In genomic region chr5:37932450-37932849, GRCh38 we compare ENCODE assay signal across 31 cellular contexts.
"Had no signal": no experiment of that assay in that cellular context is flagged by ENCODE, and none has a peak within 500 bp of the region (broad histone marks: within the 10 kb centered on the region; RNA-seq: fewer than 3 reads in every experiment).

No MANE protein-coding gene starts in this region.

- H3K9me3 ChIP-seq: gastrocnemius medialis had no signal

- H3K36me3 Mint-ChIP-seq: activated CD4-positive, alpha-beta memory T cell treated with anti-CD3 and anti-CD28 coated beads for 36 hours; activated CD8-positive, alpha-beta memory T cell treated with anti-CD3 and anti-CD28 coated beads, Interleukin-2, amount 10 ng/mL, durations not matched to agents 7 days and 5 days; activated naive CD4-positive, alpha-beta T cell treated with anti-CD3 and anti-CD28 coated beads, Interleukin-2, amount 10 ng/mL, durations not matched to agents 7 days and 5 days; activated naive CD4-positive, alpha-beta T cell treated with anti-CD3 and anti-CD28 coated beads, Interleukin-2, amount 50 U/mL, for 72 hours; activated naive CD8-positive, alpha-beta T cell treated with anti-CD3 and anti-CD28 coated beads, Interleukin-2, amount 10 ng/mL, durations not matched to agents 7 days and 5 days; brain had no signal

- H3K4me1 Mint-ChIP-seq: activated CD4-positive, alpha-beta T cell treated with anti-CD3 and anti-CD28 coated beads for 36 hours; activated CD4-positive, alpha-beta T cell treated with anti-CD3 and anti-CD28 coated beads, Interleukin-2, amount 10 ng/mL, durations not matched to agents 24 days and 14 days; activated CD8-positive, alpha-beta memory T cell treated with anti-CD3 and anti-CD28 coated beads, Interleukin-2, amount 10 ng/mL, durations not matched to agents 7 days and 5 days; activated naive CD4-positive, alpha-beta T cell treated with anti-CD3 and anti-CD28 coated beads, Interleukin-2, amount 10 ng/mL, durations not matched to agents 7 days and 5 days; activated naive CD8-positive, alpha-beta T cell treated with anti-CD3 and anti-CD28 coated beads, Interleukin-2, amount 10 ng/mL, durations not matched to agents 7 days and 5 days; brain; central memory CD8-positive, alpha-beta T cell had no signal

- H3K27ac Mint-ChIP-seq: activated CD4-positive, alpha-beta memory T cell treated with anti-CD3 and anti-CD28 coated beads for 36 hours; activated CD4-positive, alpha-beta T cell treated with anti-CD3 and anti-CD28 coated beads for 36 hours; activated CD4-positive, alpha-beta T cell treated with anti-CD3 and anti-CD28 coated beads, Interleukin-2, amount 10 ng/mL, durations not matched to agents 24 days and 14 days; activated CD8-positive, alpha-beta memory T cell treated with anti-CD3 and anti-CD28 coated beads, Interleukin-2, amount 10 ng/mL, durations not matched to agents 7 days and 5 days; activated CD8-positive, alpha-beta T cell treated with anti-CD3 and anti-CD28 coated beads, Interleukin-2, amount 10 ng/mL, durations not matched to agents 7 days and 5 days; activated naive CD4-positive, alpha-beta T cell treated with anti-CD3 and anti-CD28 coated beads, Interleukin-2, amount 10 ng/mL, durations not matched to agents 7 days and 5 days; activated naive CD4-positive, alpha-beta T cell treated with anti-CD3 and anti-CD28 coated beads, Interleukin-2, amount 50 U/mL, for 72 hours; activated naive CD8-positive, alpha-beta T cell treated with anti-CD3 and anti-CD28 coated beads, Interleukin-2, amount 10 ng/mL, durations not matched to agents 7 days and 5 days; activated T-helper 1 cell treated with anti-CD3 and anti-CD28 coated beads, Interleukin-12 subunit alpha, Interleukin-12 subunit beta, Interleukin-2, Interleukin-4 antibody, amounts not matched to agents 30 ng/mL and 10 ng/mL and 1 ng/mL, durations not matched to agents 14 hours and 24 hours and 36 hours; brain; dendritic cell treated with granulocyte-macrophage colony-stimulating factor and Interleukin-4, amounts not matched to agents 40 ng/mL and 50 ng/mL, for 4 days had no signal

- H3K27ac ChIP-seq: ascending aorta, breast epithelium, cardiac muscle cell, coronary artery, dorsolateral prefrontal cortex, esophagus muscularis mucosa, foreskin keratinocyte, gastrocnemius medialis had no signal

- H3K27me3 Mint-ChIP-seq: activated CD4-positive, alpha-beta memory T cell treated with anti-CD3 and anti-CD28 coated beads for 36 hours; activated CD4-positive, alpha-beta T cell treated with anti-CD3 and anti-CD28 coated beads, Interleukin-2, amount 10 ng/mL, durations not matched to agents 24 days and 14 days; activated naive CD4-positive, alpha-beta T cell treated with anti-CD3 and anti-CD28 coated beads, Interleukin-2, amount 10 ng/mL, durations not matched to agents 7 days and 5 days; brain had no signal

- H3K36me3 ChIP-seq: ascending aorta, breast epithelium, cardiac muscle cell, esophagus muscularis mucosa, gastrocnemius medialis had no signal

- H3K4me3 Mint-ChIP-seq: activated CD4-positive, alpha-beta memory T cell treated with anti-CD3 and anti-CD28 coated beads for 36 hours; activated CD4-positive, alpha-beta T cell treated with anti-CD3 and anti-CD28 coated beads for 36 hours; activated CD4-positive, alpha-beta T cell treated with anti-CD3 and anti-CD28 coated beads, Interleukin-2, amount 10 ng/mL, durations not matched to agents 24 days and 14 days; activated CD8-positive, alpha-beta memory T cell treated with anti-CD3 and anti-CD28 coated beads, Interleukin-2, amount 10 ng/mL, durations not matched to agents 7 days and 5 days; activated CD8-positive, alpha-beta T cell treated with anti-CD3 and anti-CD28 coated beads, Interleukin-2, amount 10 ng/mL, durations not matched to agents 7 days and 5 days; activated naive CD4-positive, alpha-beta T cell treated with anti-CD3 and anti-CD28 coated beads, Interleukin-2, amount 10 ng/mL, durations not matched to agents 7 days and 5 days; activated naive CD8-positive, alpha-beta T cell treated with anti-CD3 and anti-CD28 coated beads, Interleukin-2, amount 10 ng/mL, durations not matched to agents 7 days and 5 days; activated T-helper 1 cell treated with anti-CD3 and anti-CD28 coated beads, Interleukin-12 subunit alpha, Interleukin-12 subunit beta, Interleukin-2, Interleukin-4 antibody, amounts not matched to agents 30 ng/mL and 10 ng/mL and 1 ng/mL, durations not matched to agents 14 hours and 24 hours and 36 hours; brain; central memory CD8-positive, alpha-beta T cell; dendritic cell treated with granulocyte-macrophage colony-stimulating factor and Interleukin-4, amounts not matched to agents 40 ng/mL and 50 ng/mL, for 4 days had no signal

- H3K4me3 ChIP-seq: ascending aorta, breast epithelium, cardiac muscle cell, coronary artery, dorsolateral prefrontal cortex, esophagus muscularis mucosa, gastrocnemius medialis had no signal

- H3K27me3 ChIP-seq: ascending aorta, breast epithelium, esophagus muscularis mucosa, foreskin keratinocyte, gastrocnemius medialis had no signal

- DNase-seq: activated CD4-positive, alpha-beta memory T cell treated with anti-CD3 and anti-CD28 coated beads for 36 hours; activated CD4-positive, alpha-beta T cell treated with anti-CD3 and anti-CD28 coated beads for 36 hours; activated CD4-positive, alpha-beta T cell treated with anti-CD3 and anti-CD28 coated beads, Interleukin-2, amount 10 ng/mL, durations not matched to agents 24 days and 14 days; activated CD4-positive, CD25-positive, alpha-beta regulatory T cell; activated CD4-positive, CD25-positive, alpha-beta regulatory T cell treated with anti-CD3 and anti-CD28 coated beads, Interleukin-2, amount 50 U/mL, for 72 hours; activated CD8-positive, alpha-beta memory T cell treated with anti-CD3 and anti-CD28 coated beads, Interleukin-2, amount 10 ng/mL, durations not matched to agents 7 days and 5 days; activated CD8-positive, alpha-beta memory T cell treated with anti-CD3 and anti-CD28 coated beads, Interleukin-2, amount 50 U/mL, for 4 hours; activated CD8-positive, alpha-beta T cell treated with anti-CD3 and anti-CD28 coated beads, Interleukin-2, amount 10 ng/mL, durations not matched to agents 7 days and 5 days; activated gamma-delta T cell; activated naive CD4-positive, alpha-beta T cell; activated naive CD4-positive, alpha-beta T cell treated with anti-CD3 and anti-CD28 coated beads, Interleukin-2, amount 10 ng/mL, durations not matched to agents 7 days and 5 days; activated naive CD8-positive, alpha-beta T cell treated with anti-CD3 and anti-CD28 coated beads, Interleukin-2, amount 10 ng/mL, durations not matched to agents 7 days and 5 days; activated T-cell treated with anti-CD3 and anti-CD28 coated beads, Interleukin-2, amount 50 U/mL, for 1 hour; activated T-cell treated with anti-CD3 and anti-CD28 coated beads, Interleukin-2, amount 50 U/mL, for 48 hours; dorsolateral prefrontal cortex; effector memory CD4-positive, alpha-beta T cell; erythroblast; foreskin keratinocyte; gastrocnemius medialis; glutamatergic neuron; T-helper 2 cell had no signal

- H3K9me3 Mint-ChIP-seq: activated CD4-positive, alpha-beta T cell treated with anti-CD3 and anti-CD28 coated beads, Interleukin-2, amount 10 ng/mL, durations not matched to agents 24 days and 14 days; activated naive CD4-positive, alpha-beta T cell treated with anti-CD3 and anti-CD28 coated beads, Interleukin-2, amount 10 ng/mL, durations not matched to agents 7 days and 5 days; activated naive CD8-positive, alpha-beta T cell treated with anti-CD3 and anti-CD28 coated beads, Interleukin-2, amount 10 ng/mL, durations not matched to agents 7 days and 5 days; activated T-helper 1 cell treated with anti-CD3 and anti-CD28 coated beads, Interleukin-12 subunit alpha, Interleukin-12 subunit beta, Interleukin-2, Interleukin-4 antibody, amounts not matched to agents 30 ng/mL and 10 ng/mL and 1 ng/mL, durations not matched to agents 14 hours and 24 hours and 36 hours; brain; dendritic cell treated with granulocyte-macrophage colony-stimulating factor and Interleukin-4, amounts not matched to agents 40 ng/mL and 50 ng/mL, for 4 days had no signal

- H3K4me1 ChIP-seq: ascending aorta, breast epithelium, esophagus muscularis mucosa, foreskin keratinocyte, gastrocnemius medialis had no signal

- ATAC-seq: activated CD4-positive, alpha-beta T cell treated with anti-CD3 and anti-CD28 coated beads for 36 hours; activated CD8-positive, alpha-beta memory T cell treated with anti-CD3 and anti-CD28 coated beads, Interleukin-2, amount 10 ng/mL, durations not matched to agents 7 days and 5 days; activated CD8-positive, alpha-beta T cell treated with anti-CD3 and anti-CD28 coated beads, Interleukin-2, amount 10 ng/mL, durations not matched to agents 7 days and 5 days; activated naive CD4-positive, alpha-beta T cell treated with anti-CD3 and anti-CD28 coated beads, Interleukin-2, amount 50 U/mL, for 72 hours; foreskin keratinocyte; gastrocnemius medialis had no signal
